Comparison of ENCODE assay signal across 26 cellular contexts in genomic region chr21:35982717-35983116, GRCh38.
"Had no signal": no experiment of that assay in that cellular context is flagged by ENCODE, and none has a peak within 500 bp of the region (broad histone marks: within the 10 kb centered on the region; RNA-seq: fewer than 3 reads in every experiment).

No MANE protein-coding gene starts in this region.

- FAIRE-seq: keratinocyte had no signal

- ATAC-seq: heart right ventricle; left colon; left lung; lower lobe of right lung; natural killer cell; right lobe of liver; stimulated activated naive B cell treated with anti-CD40 and anti-IgM and Interleukin-4, amounts not matched to agents 10 μg/mL and 1 μg/mL and 100 μg/mL, for 72 hours; stimulated activated naive CD8-positive, alpha-beta T cell treated with anti-CD3 and anti-CD28 coated beads, Interleukin-15, Interleukin-2, amounts not matched to agents 100 U/mL and 50 U/mL, for 24 hours had no signal

- H3K36me3 Mint-ChIP-seq: mesothelial cell of epicardium, natural killer cell, type B pancreatic cell had no signal

- H3K4me1 Mint-ChIP-seq: naive B cell; natural killer cell; stimulated activated naive B cell treated with anti-CD40 and anti-IgM and Interleukin-4, amounts not matched to agents 10 μg/mL and 1 μg/mL and 100 μg/mL, for 72 hours had no signal

- H3K27ac ChIP-seq: heart right ventricle, hepatocyte, left lung, lower lobe of right lung, ovary, right atrium auricular region, right lobe of liver, stomach, thoracic aorta, tibial artery, uterus had no signal

- H3K27ac Mint-ChIP-seq: mesothelial cell of epicardium; naive B cell; natural killer cell; nephron progenitor cell; progenitor cell of endocrine pancreas; stimulated activated naive B cell treated with anti-CD40 and anti-IgM and Interleukin-4, amounts not matched to agents 10 μg/mL and 1 μg/mL and 100 μg/mL, for 72 hours; type B pancreatic cell had no signal

- H3K4me1 ChIP-seq: heart right ventricle, left lung, lower lobe of right lung, right atrium auricular region, tibial artery, uterus had no signal

- H3K4me3 ChIP-seq: heart right ventricle, hepatocyte, left lung, lower lobe of right lung, ovary, right atrium auricular region, right lobe of liver, smooth muscle cell, stomach, thoracic aorta, tibial artery, uterus had no signal

- DNase-seq: heart right ventricle; kidney glomerular epithelial cell; left colon; left lung; lower lobe of right lung; mesendoderm; naive B cell; natural killer cell; nephron progenitor cell; ovary; right lobe of liver; stimulated activated CD4-positive, alpha-beta T cell treated with anti-CD3 and anti-CD28 coated beads, Interleukin-1b, Interleukin-23, amount 100 ng/mL, for 48 hours; stimulated activated CD4-positive, alpha-beta T cell treated with anti-CD3 and anti-CD28 coated beads, Interleukin-2, amount 100 ng/mL, for 48 hours; stimulated activated naive B cell treated with anti-CD40 and anti-IgM and Interleukin-4, amounts not matched to agents 10 μg/mL and 1 μg/mL and 100 μg/mL, for 72 hours; stimulated activated naive CD8-positive, alpha-beta T cell treated with anti-CD3 and anti-CD28 coated beads, Interleukin-15, Interleukin-2, amounts not matched to agents 100 U/mL and 50 U/mL, for 24 hours; stomach; tibial artery; uterus had no signal

- H3K27me3 Mint-ChIP-seq: progenitor cell of endocrine pancreas, type B pancreatic cell had no signal

- H3K27me3 ChIP-seq: hepatocyte, ovary, right atrium auricular region, right lobe of liver, stomach, uterus had no signal

- H3K36me3 ChIP-seq: heart right ventricle, left lung, lower lobe of right lung, ovary, right atrium auricular region, right lobe of liver, stomach, thoracic aorta, tibial artery, uterus had no signal

- H3K9me3 ChIP-seq: ovary, right lobe of liver, stomach, thoracic aorta, tibial artery, uterus had no signal

- H3K9me3 Mint-ChIP-seq: natural killer cell had no signal

- H3K4me3 Mint-ChIP-seq: mesothelial cell of epicardium; naive B cell; natural killer cell; nephron progenitor cell; stimulated activated naive B cell treated with anti-CD40 and anti-IgM and Interleukin-4, amounts not matched to agents 10 μg/mL and 1 μg/mL and 100 μg/mL, for 72 hours; type B pancreatic cell had no signal
